ENCODE assay signal across 14 cellular contexts in genomic region chr1:64320470-64320869, GRCh38.
DNase-seq lines count a peak whose midpoint lies in the region; ATAC-seq and TF ChIP-seq lines count a peak whose summit lies in the region.
"Had no signal": no experiment of that assay in that cellular context is flagged by ENCODE, and none has a peak within 500 bp of the region (broad histone marks: within the 10 kb centered on the region; RNA-seq: fewer than 3 reads in every experiment).

No MANE protein-coding gene starts in this region.

- intact Hi-C loops in sciatic nerve (cut with DNase I) (no loop called here), uterus (cut with DNase I; ENCODE audit: low total_unique reads) (no loop called here)

- no peaks in the 10 kb centered on the region for H3K9me3 ChIP-seq in uterus
- H3K9me3 ChIP-seq: transverse colon had no signal

- no peaks in the 10 kb centered on the region for H3K27me3 ChIP-seq in uterus
- H3K27me3 ChIP-seq: cardiac muscle cell, transverse colon had no signal

- TF ChIP-seq POLR2A in uterus (IDR thresholded peaks at IDR 0.05) = no peak

- peak; percentile 38 for ATAC-seq in sciatic nerve
- ATAC-seq: effector memory CD8-positive, alpha-beta T cell had no signal

- no peak overlapping the region for H3K4me3 ChIP-seq in choroid plexus epithelial cell (ENCODE audit: low read depth, low read length)
- no peak overlapping the region for H3K4me3 ChIP-seq in uterus
- H3K4me3 ChIP-seq: cardiac muscle cell, transverse colon had no signal

- DNase-seq in EL = peak; percentile 79
- peak; percentile 96 for DNase-seq in MV-4-11 (lab: John Stamatoyannopoulos, UW)
- DNase-seq in choroid plexus epithelial cell (ENCODE audit: low read depth) = peak; percentile 63
- no peak for DNase-seq in sciatic nerve (ENCODE audit: low spot score)
- no peak for DNase-seq in A172 (ENCODE audit: low spot score)
- no peak for DNase-seq in uterus
- no peak for DNase-seq in KBM-7
- no peak for DNase-seq in NCI-H748 (lab: John Stamatoyannopoulos, UW; ENCODE audit: unreplicated experiment)
- DNase-seq: activated naive CD4-positive, alpha-beta T cell treated with anti-CD3 and anti-CD28 coated beads for 36 hours; CD4-positive, CD25-positive, alpha-beta regulatory T cell; effector memory CD8-positive, alpha-beta T cell; glutamatergic neuron had no signal

- in situ Hi-C loops in KBM-7 (cut with MboI; ENCODE audit: low pct_unique_long_range_greater_than_20kb, low sequenced_read_pairs) = no loop called here

- TF ChIP-seq CTCF in choroid plexus epithelial cell (conservative IDR thresholded peaks at IDR 0.05; ENCODE audit: low read depth, low read length) (no peak), uterus (IDR thresholded peaks at IDR 0.05) (no peak)

- H3K36me3 ChIP-seq in uterus = no peaks in the 10 kb centered on the region
- H3K36me3 ChIP-seq: cardiac muscle cell, transverse colon had no signal

- no peak overlapping the region for H3K27ac ChIP-seq in uterus
- H3K27ac ChIP-seq: cardiac muscle cell had no signal

- no peaks in the 10 kb centered on the region for H3K4me1 ChIP-seq in uterus
- H3K4me1 ChIP-seq: transverse colon had no signal

Comparison
In these comparisons a context has a peak if more than half of its experiments do, and no peak if none do; other contexts are left out.
1. DNase-seq: peak in EL (single experiment), MV-4-11 (single experiment) and choroid plexus epithelial cell (single experiment); none in sciatic nerve (single experiment), A172 (single experiment), uterus (0 of 2), KBM-7 (single experiment) and NCI-H748 (single experiment).